Comparison of ENCODE assay signal across 8 cellular contexts in genomic region chr22:35471481-35472035, GRCh38.
DNase-seq lines count a peak whose midpoint lies in the region; FAIRE-seq and TF ChIP-seq lines count a peak whose summit lies in the region.
"Not testable (repeated sequence)": the region's sequence is repeated elsewhere in the genome, so short reads cannot be mapped to it uniquely, and the experiment has no call there.

No MANE protein-coding gene starts in this region.

- not testable (repeated sequence) for H3K4me3 ChIP-seq in mesenchymal stem cell (ENCODE audit: insufficient read depth in 1 of 2, low read depth in 1 of 2, low read length in 2 of 2); osteoblast (ENCODE audit: insufficient read depth, low read length)

- not testable (repeated sequence) for H3K4me1 Mint-ChIP-seq in endothelial cell (ENCODE audit: unreplicated experiment)

- not testable (repeated sequence) for H3K4ac ChIP-seq in mesenchymal stem cell (ENCODE audit: low read depth in 1 of 2, low read length in 2 of 2)

- peak overlapping the region in 1 of 2 experiments; percentile 64 for H3K18ac ChIP-seq in mesenchymal stem cell (ENCODE audit: low read depth in 1 of 2, low read length in 2 of 2)

- not testable (repeated sequence) for H3K9me3 ChIP-seq in mesenchymal stem cell (ENCODE audit: control insufficient read depth, low read length); osteoblast (ENCODE audit: low read depth, low read length)

- H2BK120ac ChIP-seq in mesenchymal stem cell (ENCODE audit: low read depth, low read length): not testable (repeated sequence)

- not testable (repeated sequence) for H3K36me3 ChIP-seq in mesenchymal stem cell (ENCODE audit: control insufficient read depth in 1 of 2, insufficient read depth in 2 of 2, low read depth in 1 of 2, low read length in 2 of 2); osteoblast (ENCODE audit: insufficient read depth, low read length)

- H3K4me2 ChIP-seq in mesenchymal stem cell (ENCODE audit: low read length, poor library complexity, severe bottlenecking); osteoblast (ENCODE audit: insufficient read depth, low read length): not testable (repeated sequence)

- H3K23ac ChIP-seq in mesenchymal stem cell (ENCODE audit: low read length in 2 of 2): not testable (repeated sequence)

- H2BK15ac ChIP-seq in mesenchymal stem cell (ENCODE audit: low read depth, poor library complexity, severe bottlenecking): peak overlapping the region; percentile 34

- not testable (repeated sequence) for H3K27me3 Mint-ChIP-seq in endothelial cell (ENCODE audit: unreplicated experiment)

- H3K27ac Mint-ChIP-seq in endothelial cell (ENCODE audit: unreplicated experiment): not testable (repeated sequence)

- H2AFZ ChIP-seq in mesenchymal stem cell (ENCODE audit: low read depth, low read length); osteoblast (ENCODE audit: low read length): not testable (repeated sequence)

- H2BK5ac ChIP-seq in mesenchymal stem cell (ENCODE audit: low read depth, low read length, poor library complexity, severe bottlenecking): not testable (repeated sequence)

- not testable (repeated sequence) for H4K91ac ChIP-seq in mesenchymal stem cell (ENCODE audit: low read length)

- H2BK12ac ChIP-seq in mesenchymal stem cell (ENCODE audit: low read length in 2 of 2): not testable (repeated sequence)

- not testable (repeated sequence) for TF ChIP-seq CTCF in endothelial cell (IDR thresholded peaks at IDR 0.05; ENCODE audit: unreplicated experiment); osteoblast (IDR thresholded peaks at IDR 0.05; ENCODE audit: extremely low read depth, low read depth, low read length)

- DNase-seq in ELR (ENCODE audit: low read depth): peak; percentile 60
- DNase-seq in M059J (ENCODE audit: low read depth): peak; percentile 30
- peak; percentile 28 for DNase-seq in amniotic epithelial cell (ENCODE audit: low read depth)
- DNase-seq in endothelial cell (ENCODE audit: low spot score): not testable (repeated sequence)
- DNase-seq in glomerular endothelial cell (ENCODE audit: extremely low read depth, low read depth, low spot score): peak; percentile 37
- peak; percentile 31 for DNase-seq in mesenchymal stem cell
- peak; percentile 17 for DNase-seq in osteoblast (ENCODE audit: insufficient read length, low spot score, missing footprints)
- peak; percentile 42 for DNase-seq in urothelium cell line (ENCODE audit: low spot score)

- WGBS in mesenchymal stem cell: 74% methylated on average over 5 of the region's 5 CpGs

- H3K14ac ChIP-seq in mesenchymal stem cell (ENCODE audit: low read length in 2 of 2): not testable (repeated sequence)

- not testable (repeated sequence) for H3K27ac ChIP-seq in mesenchymal stem cell (ENCODE audit: low read length, poor library complexity, severe bottlenecking); osteoblast (ENCODE audit: low read depth, low read length)

- not testable (repeated sequence) for H3K9ac ChIP-seq in mesenchymal stem cell (ENCODE audit: low read length)

- H3K4me1 ChIP-seq in mesenchymal stem cell (ENCODE audit: control insufficient read depth, insufficient read depth, low read depth, low read length): peaks cover 13% of the 10 kb centered on the region
- not testable (repeated sequence) for H3K4me1 ChIP-seq in osteoblast (ENCODE audit: insufficient read depth, low read length)

- not testable (repeated sequence) for H3K27me3 ChIP-seq in mesenchymal stem cell (ENCODE audit: control insufficient read depth in 1 of 2, insufficient read depth in 1 of 2, low read length in 2 of 2); osteoblast (ENCODE audit: insufficient read depth, low read length)

- not testable (repeated sequence) for H2AK5ac ChIP-seq in mesenchymal stem cell (ENCODE audit: low read length, severe bottlenecking)

- not testable (repeated sequence) for H3K9me3 Mint-ChIP-seq in endothelial cell (ENCODE audit: unreplicated experiment)

- not testable (repeated sequence) for H4K8ac ChIP-seq in mesenchymal stem cell (ENCODE audit: low read length)

- peak overlapping the region; percentile 65 for H3K4me3 Mint-ChIP-seq in endothelial cell (ENCODE audit: unreplicated experiment)

- H3K79me2 ChIP-seq in osteoblast (ENCODE audit: insufficient read depth, low read length): not testable (repeated sequence)

- H3K36me3 Mint-ChIP-seq in endothelial cell (ENCODE audit: low read depth, unreplicated experiment): not testable (repeated sequence)

- not testable (repeated sequence) for FAIRE-seq in urothelium cell line (lab: Jason Lieb, UNC)

- not testable (repeated sequence) for H4K20me1 ChIP-seq in osteoblast (ENCODE audit: insufficient read depth, low read length)

- not testable (repeated sequence) for H3K79me1 ChIP-seq in mesenchymal stem cell (replicated peaks; ENCODE audit: low read length, poor library complexity, severe bottlenecking)
